In the genomic region with DNA sequence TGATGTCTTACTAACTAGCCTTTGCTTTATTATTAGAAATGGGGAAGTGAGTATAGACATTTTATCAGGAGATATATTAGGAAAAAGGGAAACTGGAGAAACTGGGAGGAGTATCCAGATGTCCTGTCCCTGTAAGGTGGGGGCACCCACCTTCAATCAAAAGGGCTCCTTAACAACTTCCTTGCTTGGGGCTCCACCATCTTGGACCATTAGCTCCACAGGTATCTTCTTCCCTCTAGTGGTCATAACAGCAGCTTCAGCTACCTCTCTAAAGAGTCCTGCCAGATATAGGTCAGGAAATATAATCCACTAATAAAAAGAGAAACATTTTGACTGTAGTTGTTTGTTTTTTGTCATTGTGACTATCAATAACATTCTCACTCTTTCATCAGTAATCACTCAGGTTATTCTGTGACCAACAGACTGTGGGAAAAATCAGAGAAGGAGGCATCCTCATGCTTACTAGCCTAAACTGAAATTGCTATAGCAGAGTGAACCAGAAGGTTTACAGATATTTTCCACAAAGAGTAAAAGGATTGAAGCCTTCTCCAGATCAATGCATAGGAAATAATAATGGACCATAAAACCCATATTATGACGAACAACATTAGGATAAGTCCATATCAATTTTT, we compare ENCODE assay signal across 9 cellular contexts. TPM values are rescaled to one million over a fixed set of nuclear protein-coding genes. Genes with fewer than 3 reads are reported as not detected.
DNase-seq lines count a peak whose midpoint lies in the region; ATAC-seq and TF ChIP-seq lines count a peak whose summit lies in the region.
"Had no signal": no experiment of that assay in that cellular context is flagged by ENCODE, and none has a peak within 500 bp of the region (broad histone marks: within the 10 kb centered on the region; RNA-seq: fewer than 3 reads in every experiment).

No MANE protein-coding gene starts in this region.

- H3K9me3 ChIP-seq in sigmoid colon: no peaks in the 10 kb centered on the region

- WGBS in sigmoid colon, 2 donors: 74 to 75% methylated on average over 1 of the region's 1 CpG

- intact Hi-C loops in sigmoid colon (cut with DNase I): no loop called here

- no peak for TF ChIP-seq EP300 in sigmoid colon (IDR thresholded peaks at IDR 0.05)

- H3K27me3 ChIP-seq in sigmoid colon: no peaks in the 10 kb centered on the region

- no peak overlapping the region for H3K27ac ChIP-seq in sigmoid colon

- no peaks in the 10 kb centered on the region for H3K36me3 ChIP-seq in sigmoid colon

- H3K4me3 ChIP-seq in sigmoid colon: no peak overlapping the region

- ATAC-seq in GM19452 (IDR thresholded peaks at IDR 0.05; ENCODE audit: unreplicated experiment) (peak; percentile 95), HG03354 (IDR thresholded peaks at IDR 0.05; ENCODE audit: poor library complexity, severe bottlenecking, unreplicated experiment) (peak; percentile 97)

- DNase-seq in ELF-1 (ENCODE audit: low read depth, low spot score) (peak; percentile 13), SKM-1 treated with dmso at 0.1 percent for 144 hours (lab: John Stamatoyannopoulos, UW; ENCODE audit: unreplicated experiment) (peak; percentile 36), left kidney (ENCODE audit: low read depth, low spot score) (peak; percentile 5), sigmoid colon (no peak), C1 segment of cervical spinal cord (lab: John Stamatoyannopoulos, UW) (no peak)
- no peak for DNase-seq in activated CD4-positive, alpha-beta T cell treated with anti-CD3 and anti-CD28 coated beads for 48 hours

- H3K4me1 ChIP-seq in sigmoid colon: no peaks in the 10 kb centered on the region

- TF ChIP-seq CTCF in sigmoid colon (IDR thresholded peaks at IDR 0.05): no peak

- no peak for TF ChIP-seq POLR2A in sigmoid colon (IDR thresholded peaks at IDR 0.05)

RNA-seq across cellular contexts. Expression of gene OR51B4, which starts 10.4 kb away (rescaled TPM):
- total RNA-seq in sigmoid colon: not detected
- not detected for polyA plus RNA-seq in sigmoid colon

RNA-seq across cellular contexts. Expression of gene HBE1, which starts 21.6 kb away (rescaled TPM):
- not detected for total RNA-seq in sigmoid colon
- polyA plus RNA-seq in sigmoid colon: not detected

RNA-seq across cellular contexts. Expression of gene OR51B2, which starts 32.8 kb away (rescaled TPM):
- 1 to 10 TPM in 1 of 4 donors, under 1 TPM in 1, not detected in 2; 0.66 to 1.1 TPM for total RNA-seq in sigmoid colon
- polyA plus RNA-seq in sigmoid colon: not detected
- total RNA-seq: skeletal muscle tissue had no signal

RNA-seq across cellular contexts. Expression of gene HBG2, which starts 36.7 kb away (rescaled TPM):
- total RNA-seq in sigmoid colon: not detected
- polyA plus RNA-seq in sigmoid colon: not detected

RNA-seq across cellular contexts. Expression of gene HBG1, which starts 41.7 kb away (rescaled TPM):
- not detected for total RNA-seq in sigmoid colon
- not detected for polyA plus RNA-seq in sigmoid colon

Comparison
In these comparisons a context has a peak if more than half of its experiments do, and no peak if none do; other contexts are left out.
1. DNase-seq: peak in ELF-1 (single experiment), SKM-1 treated with dmso at 0.1 percent for 144 hours (single experiment) and left kidney (single experiment); none in activated CD4-positive, alpha-beta T cell treated with anti-CD3 and anti-CD28 coated beads for 48 hours (single experiment), sigmoid colon (single experiment) and C1 segment of cervical spinal cord (0 of 14).